ENCODE assay signal across 19 cellular contexts in the genomic region with DNA sequence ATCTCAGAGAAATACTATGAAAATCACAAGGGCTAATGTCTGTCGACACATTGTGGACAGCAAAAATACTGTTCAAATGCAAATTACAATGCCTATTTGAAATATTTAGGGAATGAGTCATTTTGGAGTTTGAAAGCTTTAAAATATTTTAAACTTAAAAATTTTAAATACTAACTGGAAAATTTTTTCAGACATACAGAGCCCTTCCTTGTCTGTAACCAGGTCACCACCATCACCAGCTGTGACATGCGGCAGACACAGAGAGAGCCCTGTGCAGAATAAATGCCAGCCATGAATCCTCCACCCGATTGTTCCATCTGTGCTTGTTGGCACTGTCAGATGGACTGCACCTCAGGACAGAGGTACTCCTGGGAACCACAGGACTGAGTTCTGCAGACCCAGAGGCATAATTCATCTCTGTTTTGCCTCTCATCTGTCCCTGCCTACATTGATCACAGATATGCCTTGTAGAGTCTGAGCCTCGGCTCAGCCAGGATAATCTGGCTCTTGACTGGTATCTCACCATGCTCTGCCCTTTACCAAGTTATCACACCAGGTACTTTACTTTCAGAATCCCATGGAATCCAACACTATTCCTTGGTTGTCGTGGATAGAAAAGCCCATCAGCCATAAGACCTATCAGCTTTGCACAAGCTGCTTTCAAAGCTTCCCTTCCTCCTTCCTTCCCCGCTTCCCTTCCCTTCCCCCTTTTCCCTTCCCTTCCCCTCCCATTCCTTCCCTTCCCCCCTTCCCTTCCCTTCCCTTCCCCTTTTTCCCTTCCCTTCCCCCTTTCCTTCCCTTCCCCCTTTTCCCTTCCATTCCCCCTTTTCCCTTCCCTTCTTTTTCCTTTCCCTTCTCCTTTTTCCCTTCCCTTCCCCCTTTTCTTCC.
DNase-seq lines count a peak whose midpoint lies in the region; ATAC-seq and TF ChIP-seq lines count a peak whose summit lies in the region.
"Had no signal": no experiment of that assay in that cellular context is flagged by ENCODE, and none has a peak within 500 bp of the region (broad histone marks: within the 10 kb centered on the region; RNA-seq: fewer than 3 reads in every experiment).

No MANE protein-coding gene starts in this region.

- no peaks in the 10 kb centered on the region for H4K20me1 ChIP-seq in GM23248 (ENCODE audit: insufficient read depth)

- TF ChIP-seq POLR2A in esophagus muscularis mucosa (IDR thresholded peaks at IDR 0.05; ENCODE audit: low read depth): no peak
- no peak for TF ChIP-seq POLR2A in tibial nerve (IDR thresholded peaks at IDR 0.05)

- intact Hi-C loops in esophagus muscularis mucosa (cut with DNase I) (no loop called here), sciatic nerve (cut with DNase I) (no loop called here)

- no peak for TF ChIP-seq EP300 in esophagus muscularis mucosa (IDR thresholded peaks at IDR 0.05)
- TF ChIP-seq EP300 in tibial nerve (IDR thresholded peaks at IDR 0.05): no peak

- H3K36me3 ChIP-seq in GM23248 (ENCODE audit: low read depth) (peaks cover 4% of the 10 kb centered on the region; the same call in 1 of the 2 replicates), esophagus muscularis mucosa (peaks cover 0 to 16% (median 0%) of the 10 kb centered on the region in 4 donors), trophoblast cell (ENCODE audit: control insufficient read depth in 1 of 2, insufficient read depth in 2 of 2, low read length in 2 of 2) (peaks cover 0 to 3% of the 10 kb centered on the region in 2 experiments), tibial nerve (peaks cover 0 to 13% (median 0%) of the 10 kb centered on the region in 3 donors), WERI-Rb-1 (0 out of 2 replicates have a peak, but pooled peaks cover 4% of the 10 kb centered on the region)
- H3K36me3 ChIP-seq: cardiac muscle cell, MG63 had no signal

- DNase-seq in GM23248 (peak; percentile 28), esophagus muscularis mucosa (ENCODE audit: extremely low spot score) (peak; percentile 19), trophoblast cell (peak in 1 of 2 donors; percentile 53), tibial nerve (ENCODE audit: low spot score in 2 of 2) (no peak), sciatic nerve (ENCODE audit: low spot score) (no peak), WERI-Rb-1 (no peak)
- DNase-seq: activated CD4-positive, alpha-beta T cell treated with anti-CD3 and anti-CD28 coated beads for 4 hours; activated naive CD4-positive, alpha-beta T cell treated with anti-CD3 and anti-CD28 coated beads, Interleukin-2, amount 10 ng/mL, durations not matched to agents 7 days and 5 days; CD4-positive, alpha-beta T cell; heart left ventricle; kidney glomerular epithelial cell; MG63; NCI-H2029 treated with DMSO at 0.1 percent for 48 hours; NCI-H748 treated with DMSO at 0.1 percent for 48 hours; psoas muscle had no signal

- no peak overlapping the region for H2AK5ac ChIP-seq in trophoblast cell (ENCODE audit: low read length)

- in situ Hi-C loops in GM23248 (cut with MboI): no loop called here

- no peak overlapping the region for H2BK120ac ChIP-seq in trophoblast cell (ENCODE audit: insufficient read depth, low read length, poor library complexity)

- no peaks in the 10 kb centered on the region for H3K9me3 ChIP-seq in GM23248 (ENCODE audit: low read depth)
- H3K9me3 ChIP-seq in esophagus muscularis mucosa: no peaks in the 10 kb centered on the region
- H3K9me3 ChIP-seq in trophoblast cell (ENCODE audit: insufficient read depth, low read depth, low read length): no peaks in the 10 kb centered on the region
- H3K9me3 ChIP-seq in tibial nerve: no peaks in the 10 kb centered on the region
- no peaks in the 10 kb centered on the region for H3K9me3 ChIP-seq in WERI-Rb-1 (ENCODE audit: severe bottlenecking)
- H3K9me3 ChIP-seq: heart left ventricle, MG63, psoas muscle had no signal

- H3K18ac ChIP-seq in trophoblast cell (ENCODE audit: low read length): peak overlapping the region; percentile 5

- TF ChIP-seq CTCF in esophagus muscularis mucosa (IDR thresholded peaks at IDR 0.05) (no peak), tibial nerve (IDR thresholded peaks at IDR 0.05) (no peak), WERI-Rb-1 (IDR thresholded peaks at IDR 0.05; ENCODE audit: low read depth, low read length) (no peak)

- H3K9me2 ChIP-seq in GM23248 (ENCODE audit: insufficient read depth): no peaks in the 10 kb centered on the region

- H3K27me3 ChIP-seq in GM23248 (replicated peaks; ENCODE audit: insufficient read depth) (no peaks in the 10 kb centered on the region), esophagus muscularis mucosa (no peaks in the 10 kb centered on the region), trophoblast cell (ENCODE audit: insufficient read depth, low read length) (no peaks in the 10 kb centered on the region), tibial nerve (no peaks in the 10 kb centered on the region), WERI-Rb-1 (ENCODE audit: insufficient read depth, low read depth, severe bottlenecking) (no peaks in the 10 kb centered on the region)
- H3K27me3 ChIP-seq: cardiac muscle cell, heart left ventricle, MG63 had no signal

- H3K14ac ChIP-seq in trophoblast cell (ENCODE audit: low read length): no peak overlapping the region

- 0 out of 2 replicates have a peak, but pooled peaks cover 9% of the 10 kb centered on the region for H3F3A ChIP-seq in GM23248 (ENCODE audit: insufficient read depth)

- 89 to 91% methylated on average over 5 to 6 of the region's 6 CpGs for WGBS in GM23248 (ENCODE audit: low coverage in 1 of 2, low lambda C conversion rate in 2 of 2, missing lambda C conversion rate in 2 of 2), 2 experiments
- WGBS in esophagus muscularis mucosa: 87% methylated on average over 5 of the region's 6 CpGs
- WGBS in trophoblast cell (ENCODE audit: extremely low coverage, insufficient coverage, insufficient read length): no CpG with 5 or more reads among the region's 6 CpGs
- 66 to 70% methylated on average over 6 of the region's 6 CpGs for WGBS in tibial nerve, 2 donors

- H3K4me1 ChIP-seq in GM23248 (ENCODE audit: insufficient read depth) (peaks cover 24% of the 10 kb centered on the region), esophagus muscularis mucosa (peaks cover 8 to 24% (median 20%) of the 10 kb centered on the region in 4 donors), trophoblast cell (ENCODE audit: control insufficient read depth in 1 of 2, insufficient read depth in 2 of 2, low read length in 2 of 2) (peaks cover 8 to 16% of the 10 kb centered on the region in 2 experiments), tibial nerve (peaks cover 0 to 34% (median 0%) of the 10 kb centered on the region in 4 donors)
- H3K4me1 ChIP-seq: psoas muscle had no signal

- H2BK5ac ChIP-seq in trophoblast cell (ENCODE audit: low read depth, low read length, poor library complexity): peak overlapping the region; percentile 1

- H3K4me2 ChIP-seq in GM23248 (ENCODE audit: unreplicated experiment) (no peak overlapping the region), trophoblast cell (ENCODE audit: low read length) (peak overlapping the region; percentile 32)

- H3K4me3 ChIP-seq in GM23248: no peak overlapping the region
- no peak overlapping the region for H3K4me3 ChIP-seq in esophagus muscularis mucosa
- H3K4me3 ChIP-seq in trophoblast cell (ENCODE audit: low read depth, low read length): no peak overlapping the region
- H3K4me3 ChIP-seq in tibial nerve: no peak overlapping the region
- no peak overlapping the region for H3K4me3 ChIP-seq in WERI-Rb-1 (ENCODE audit: low read depth, low read length)
- H3K4me3 ChIP-seq: cardiac muscle cell, heart left ventricle, MG63, psoas muscle had no signal

- no peak overlapping the region for H4K91ac ChIP-seq in trophoblast cell (ENCODE audit: low read depth, low read length)

- ATAC-seq in GM18861 (IDR thresholded peaks at IDR 0.05; ENCODE audit: unreplicated experiment) (no peak), sciatic nerve (no peak)
- ATAC-seq: heart left ventricle, psoas muscle, Right ventricle myocardium inferior had no signal

- no peak overlapping the region for H4K12ac ChIP-seq in trophoblast cell (ENCODE audit: low read depth, low read length)

- H2AFZ ChIP-seq in GM23248 (no peak overlapping the region), trophoblast cell (ENCODE audit: insufficient read depth, low read length, poor library complexity) (no peak overlapping the region)

- H3K79me2 ChIP-seq in GM23248 (ENCODE audit: insufficient read depth): peaks cover 7% of the 10 kb centered on the region; the same call in 1 of the 2 replicates
- no peaks in the 10 kb centered on the region for H3K79me2 ChIP-seq in trophoblast cell (ENCODE audit: control insufficient read depth, insufficient read depth, low read length, poor library complexity)

- peak overlapping the region; percentile 21 for H2BK12ac ChIP-seq in trophoblast cell (ENCODE audit: low read length)

- H3K23ac ChIP-seq in trophoblast cell (ENCODE audit: low read length): no peak overlapping the region

- H3K79me1 ChIP-seq in trophoblast cell (ENCODE audit: low read length): peaks cover 6% of the 10 kb centered on the region

- H3K9ac ChIP-seq in GM23248 (no peak overlapping the region), trophoblast cell (ENCODE audit: low read length) (no peak overlapping the region)

- no peak overlapping the region for H4K8ac ChIP-seq in trophoblast cell (ENCODE audit: low read depth, low read length)

- H3K27ac ChIP-seq in GM23248 (no peak overlapping the region), esophagus muscularis mucosa (replicated peaks in 1 of 4) (no peak overlapping the region), trophoblast cell (ENCODE audit: low read depth, low read length) (peak overlapping the region; percentile 36), tibial nerve (no peak overlapping the region), WERI-Rb-1 (no peak overlapping the region)
- H3K27ac ChIP-seq: cardiac muscle cell, psoas muscle had no signal

- no peak overlapping the region for H3K4ac ChIP-seq in trophoblast cell (ENCODE audit: low read depth, low read length)

TF ChIP-seq in PFSK-1, 5 proteins besides CTCF, POLR2A, EP300 and RAD21 (continues in another document):
- TF ChIP-seq TAF1 (IDR thresholded peaks at IDR 0.05; ENCODE audit: borderline replicate concordance, insufficient read depth, low read length) (peak; percentile 32; the same call in 1 of the 2 replicates), SIN3A (IDR thresholded peaks at IDR 0.05; ENCODE audit: borderline replicate concordance, insufficient read depth, low read length) (0 out of 2 replicates have a peak, but pooled peaks have one; percentile 35), POLR2AphosphoS5 (IDR thresholded peaks at IDR 0.05; ENCODE audit: low read depth, low read length) (no peak)

Comparison
In these comparisons a context has a peak if more than half of its experiments do, and no peak if none do; other contexts are left out.
1. DNase-seq: peak in GM23248 (single experiment) and esophagus muscularis mucosa (single experiment); none in tibial nerve (0 of 2), sciatic nerve (single experiment) and WERI-Rb-1 (single experiment).